18 cellular contexts compared by ENCODE assay signal in the genomic region with DNA sequence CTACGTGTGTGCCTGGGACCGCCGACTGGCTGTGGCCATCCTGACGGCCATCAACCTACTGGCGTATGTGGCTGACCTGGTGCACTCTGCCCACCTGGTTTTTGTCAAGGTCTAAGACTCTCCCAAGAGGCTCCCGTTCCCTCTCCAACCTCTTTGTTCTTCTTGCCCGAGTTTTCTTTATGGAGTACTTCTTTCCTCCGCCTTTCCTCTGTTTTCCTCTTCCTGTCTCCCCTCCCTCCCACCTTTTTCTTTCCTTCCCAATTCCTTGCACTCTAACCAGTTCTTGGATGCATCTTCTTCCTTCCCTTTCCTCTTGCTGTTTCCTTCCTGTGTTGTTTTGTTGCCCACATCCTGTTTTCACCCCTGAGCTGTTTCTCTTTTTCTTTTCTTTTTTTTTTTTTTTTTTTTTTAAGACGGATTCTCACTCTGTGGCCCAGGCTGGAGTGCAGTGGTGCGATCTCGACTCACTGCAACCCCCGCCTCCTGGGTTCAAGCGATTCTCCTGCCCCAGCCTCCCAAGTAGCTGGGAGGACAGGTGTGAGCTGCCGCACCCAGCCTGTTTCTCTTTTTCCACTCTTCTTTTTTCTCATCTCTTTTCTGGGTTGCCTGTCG. TPM values are rescaled to one million over a fixed set of nuclear protein-coding genes. Genes with fewer than 3 reads are reported as not detected.
DNase-seq lines count a peak whose midpoint lies in the region; ATAC-seq and TF ChIP-seq lines count a peak whose summit lies in the region.
"Had no signal": no experiment of that assay in that cellular context is flagged by ENCODE, and none has a peak within 500 bp of the region (broad histone marks: within the 10 kb centered on the region; RNA-seq: fewer than 3 reads in every experiment).

No MANE protein-coding gene starts in this region.

- H3K4me1 ChIP-seq in CD8-positive, alpha-beta memory T cell (ENCODE audit: insufficient read depth, low read length): peaks cover 69% of the 10 kb centered on the region
- H3K4me1 ChIP-seq in Karpas-422 (ENCODE audit: low read length) (no peaks in the 10 kb centered on the region), neural progenitor cell (peaks cover 4% of the 10 kb centered on the region), tibial nerve (peaks cover 0 to 56% (median 8%) of the 10 kb centered on the region in 4 donors)
- H3K4me1 ChIP-seq: HAP-1 had no signal

- peak in 1 of 5 donors; percentile 59 for DNase-seq in CD8-positive, alpha-beta memory T cell
- DNase-seq in Karpas-422 (peak; percentile 38), neural progenitor cell (ENCODE audit: low spot score) (no peak), EL (no peak), tibial nerve (ENCODE audit: low spot score in 2 of 2) (no peak), cortex of kidney (lab: John Stamatoyannopoulos, UW) (no peak)
- DNase-seq in activated naive CD8-positive, alpha-beta T cell treated with anti-CD3 and anti-CD28 coated beads, Interleukin-2, amount 50 U/mL, for 24 hours: no peak
- DNase-seq: activated CD4-positive, CD25-positive, alpha-beta regulatory T cell; activated gamma-delta T cell treated with Interleukin-2 at 50 U/mL for 16 hours; erythroblast; head of caudate nucleus; MM.1S; NCI-H2171 treated with DMSO at 0.1 percent for 48 hours; stimulated activated CD4-positive, alpha-beta T cell treated with anti-CD3 and anti-CD28 coated beads, Interleukin-4, amount 100 ng/mL, for 4 hours; stomach had no signal

- H3K36me3 ChIP-seq in CD8-positive, alpha-beta memory T cell (ENCODE audit: insufficient read depth, low read length): peaks cover 12% of the 10 kb centered on the region
- H3K36me3 ChIP-seq in Karpas-422 (ENCODE audit: insufficient read depth, low read length): no peaks in the 10 kb centered on the region
- no peaks in the 10 kb centered on the region for H3K36me3 ChIP-seq in neural progenitor cell
- H3K36me3 ChIP-seq in tibial nerve: peaks cover 0 to 47% (median 8%) of the 10 kb centered on the region in 3 donors

- H3K9ac ChIP-seq in Karpas-422 (ENCODE audit: low read length) (no peak overlapping the region), neural progenitor cell (no peak overlapping the region)

- H3K4me3 ChIP-seq in CD8-positive, alpha-beta memory T cell (ENCODE audit: low read length): no peak overlapping the region
- H3K4me3 ChIP-seq in Karpas-422 (ENCODE audit: low read length) (no peak overlapping the region), neural progenitor cell (no peak overlapping the region), tibial nerve (no peak overlapping the region)
- H3K4me3 ChIP-seq: HAP-1 had no signal

- peaks cover 0 to 4% (median 0%) of the 10 kb centered on the region in 5 donors for H3K9me3 Mint-ChIP-seq in CD8-positive, alpha-beta memory T cell
- no peaks in the 10 kb centered on the region for H3K9me3 Mint-ChIP-seq in activated naive CD8-positive, alpha-beta T cell treated with anti-CD3 and anti-CD28 coated beads, Interleukin-2, amount 50 U/mL, for 24 hours
- H3K9me3 Mint-ChIP-seq in neural progenitor cell: no peaks in the 10 kb centered on the region

- H3K9me3 ChIP-seq in CD8-positive, alpha-beta memory T cell (ENCODE audit: low read length): no peaks in the 10 kb centered on the region
- H3K9me3 ChIP-seq in Karpas-422 (ENCODE audit: low read length) (no peaks in the 10 kb centered on the region), neural progenitor cell (ENCODE audit: low read depth) (no peaks in the 10 kb centered on the region), tibial nerve (no peaks in the 10 kb centered on the region)
- H3K9me3 ChIP-seq: HAP-1, stomach had no signal

- TF ChIP-seq POLR2A in tibial nerve (IDR thresholded peaks at IDR 0.05): no peak

- H3K4me1 Mint-ChIP-seq in CD8-positive, alpha-beta memory T cell: peaks cover 70 to 78% (median 76%) of the 10 kb centered on the region in 3 donors
- H3K4me1 Mint-ChIP-seq in activated naive CD8-positive, alpha-beta T cell treated with anti-CD3 and anti-CD28 coated beads, Interleukin-2, amount 50 U/mL, for 24 hours: peaks cover 70% of the 10 kb centered on the region
- H3K4me1 Mint-ChIP-seq in neural progenitor cell: peaks cover 20% of the 10 kb centered on the region

- TF ChIP-seq CTCF in neural progenitor cell (IDR thresholded peaks at IDR 0.05) (no peak), tibial nerve (IDR thresholded peaks at IDR 0.05) (no peak)

- no peaks in the 10 kb centered on the region for H4K20me1 ChIP-seq in Karpas-422 (ENCODE audit: insufficient read depth, low read depth, low read length)
- peaks cover 24% of the 10 kb centered on the region for H4K20me1 ChIP-seq in neural progenitor cell (ENCODE audit: low read depth)

- H3F3A ChIP-seq in neural progenitor cell (ENCODE audit: low read depth): peaks cover 17% of the 10 kb centered on the region

- ATAC-seq in activated naive CD8-positive, alpha-beta T cell treated with anti-CD3 and anti-CD28 coated beads, Interleukin-2, amount 50 U/mL, for 24 hours: no peak
- ATAC-seq: sciatic nerve had no signal

- POLR2A ChIA-PET in CD8-positive, alpha-beta memory T cell (lab: Charles Lee): interaction anchor here (0.6 to 1.0 kb wide), 3 partner anchors 8 to 263 kb away, joined by 3 to 8 read pairs (median 3); a partner anchor contains a TSS

- no peak for TF ChIP-seq EP300 in tibial nerve (IDR thresholded peaks at IDR 0.05)

- no peak overlapping the region for H2AFZ ChIP-seq in Karpas-422 (ENCODE audit: low read length)
- H2AFZ ChIP-seq in neural progenitor cell (replicated peaks): no peak overlapping the region

- WGBS in tibial nerve, 2 donors: 82 to 84% methylated on average over 15 of the region's 15 CpGs

- peaks cover 19 to 52% (median 21%) of the 10 kb centered on the region in 3 donors for H3K36me3 Mint-ChIP-seq in CD8-positive, alpha-beta memory T cell
- peaks cover 35% of the 10 kb centered on the region for H3K36me3 Mint-ChIP-seq in activated naive CD8-positive, alpha-beta T cell treated with anti-CD3 and anti-CD28 coated beads, Interleukin-2, amount 50 U/mL, for 24 hours (ENCODE audit: low read depth)
- H3K36me3 Mint-ChIP-seq in neural progenitor cell: peaks cover 28% of the 10 kb centered on the region

- H3K27ac ChIP-seq in CD8-positive, alpha-beta memory T cell (ENCODE audit: low read depth, low read length): peak overlapping the region; percentile 24
- H3K27ac ChIP-seq in Karpas-422 (ENCODE audit: low read length): no peak overlapping the region
- H3K27ac ChIP-seq in neural progenitor cell: no peak overlapping the region
- no peak overlapping the region for H3K27ac ChIP-seq in tibial nerve

- H3K4me3 Mint-ChIP-seq in CD8-positive, alpha-beta memory T cell: peak overlapping the region; percentile 47 to 80 (median 69)
- H3K4me3 Mint-ChIP-seq in activated naive CD8-positive, alpha-beta T cell treated with anti-CD3 and anti-CD28 coated beads, Interleukin-2, amount 50 U/mL, for 24 hours: peak overlapping the region; percentile 7
- H3K4me3 Mint-ChIP-seq in neural progenitor cell: peak overlapping the region; percentile 43

- CTCF ChIA-PET in CD8-positive, alpha-beta memory T cell (lab: Charles Lee): interaction anchor here (0.7 to 1.3 kb wide), 2 partner anchors 7 to 8 kb away, joined by 3 read pairs; a partner anchor contains a TSS

- H3K9me2 ChIP-seq in Karpas-422 (replicated peaks; ENCODE audit: insufficient read depth, low read length): no peaks in the 10 kb centered on the region

- H3K79me2 ChIP-seq in Karpas-422 (ENCODE audit: low read length): no peaks in the 10 kb centered on the region
- H3K79me2 ChIP-seq in neural progenitor cell (ENCODE audit: low read depth): peaks cover 25% of the 10 kb centered on the region

- peaks cover 4 to 26% of the 10 kb centered on the region in 2 donors for H3K27me3 Mint-ChIP-seq in CD8-positive, alpha-beta memory T cell
- H3K27me3 Mint-ChIP-seq in activated naive CD8-positive, alpha-beta T cell treated with anti-CD3 and anti-CD28 coated beads, Interleukin-2, amount 50 U/mL, for 24 hours: no peaks in the 10 kb centered on the region
- peaks cover 11% of the 10 kb centered on the region for H3K27me3 Mint-ChIP-seq in neural progenitor cell (ENCODE audit: insufficient read depth, low read depth)

- peak overlapping the region in 7 of 8 donors; percentile 11 to 98 (median 88) for H3K27ac Mint-ChIP-seq in CD8-positive, alpha-beta memory T cell
- H3K27ac Mint-ChIP-seq in activated naive CD8-positive, alpha-beta T cell treated with anti-CD3 and anti-CD28 coated beads, Interleukin-2, amount 50 U/mL, for 24 hours: peak overlapping the region; percentile 74
- H3K27ac Mint-ChIP-seq in neural progenitor cell: peak overlapping the region; percentile 13

- H3K4me2 ChIP-seq in Karpas-422 (ENCODE audit: low read depth, low read length, poor library complexity, severe bottlenecking): no peak overlapping the region
- no peak overlapping the region for H3K4me2 ChIP-seq in neural progenitor cell

- peaks cover 8% of the 10 kb centered on the region for H3K27me3 ChIP-seq in CD8-positive, alpha-beta memory T cell (ENCODE audit: insufficient read depth, low read length, poor library complexity, severe bottlenecking)
- H3K27me3 ChIP-seq in Karpas-422 (ENCODE audit: low read length): no peaks in the 10 kb centered on the region
- H3K27me3 ChIP-seq in neural progenitor cell: no peaks in the 10 kb centered on the region
- H3K27me3 ChIP-seq in tibial nerve: peaks cover 0 to 10% of the 10 kb centered on the region in 2 donors

RNA-seq across cellular contexts. Expression of a gene that starts 6.8 kb away (rescaled TPM):
- 10 to 100 TPM; 44.2 to 47.8 TPM for total RNA-seq in CD8-positive, alpha-beta memory T cell
- polyA plus RNA-seq in CD8-positive, alpha-beta memory T cell: 77.8 TPM
- total RNA-seq in Karpas-422 (2014; rRNA removed; shearing (Covaris generic); ENCODE audit: low replicate concordance): not detected in 2 replicates
- total RNA-seq in neural progenitor cell (ENCODE audit: low replicate concordance) (11.5 and 25.6 TPM in 2 replicates), tibial nerve (10 to 100 TPM; 27.3 to 37.7 (median 31.9) TPM)

RNA-seq across cellular contexts. Expression of a gene that starts 7.5 kb away (rescaled TPM):
- not detected for total RNA-seq in CD8-positive, alpha-beta memory T cell
- polyA plus RNA-seq in CD8-positive, alpha-beta memory T cell: not detected
- not detected in 2 replicates for total RNA-seq in Karpas-422 (2014; rRNA removed; shearing (Covaris generic); ENCODE audit: low replicate concordance)
- total RNA-seq in neural progenitor cell (ENCODE audit: low replicate concordance) (0.51 and 3.3 TPM in 2 replicates), tibial nerve (not detected)
- total RNA-seq: sciatic nerve, stomach had no signal

RNA-seq across cellular contexts. Expression of a gene that starts 34.6 kb away (rescaled TPM):
- total RNA-seq in CD8-positive, alpha-beta memory T cell: not detected
- not detected for polyA plus RNA-seq in CD8-positive, alpha-beta memory T cell
- not detected in 2 replicates for total RNA-seq in Karpas-422 (2014; rRNA removed; shearing (Covaris generic); ENCODE audit: low replicate concordance)
- total RNA-seq in neural progenitor cell (ENCODE audit: low replicate concordance) (6.7 and 27.3 TPM in 2 replicates), tibial nerve (not detected)
- total RNA-seq: kidney epithelial cell, sciatic nerve, stomach had no signal

RNA-seq across cellular contexts. Expression of a gene that starts 50.4 kb away (rescaled TPM):
- total RNA-seq in CD8-positive, alpha-beta memory T cell: not detected
- polyA plus RNA-seq in CD8-positive, alpha-beta memory T cell: not detected
- total RNA-seq in Karpas-422 (2014; rRNA removed; shearing (Covaris generic); ENCODE audit: low replicate concordance): not detected in 2 replicates
- 0.19 TPM in 1 of 2 replicates, not detected in the other for total RNA-seq in neural progenitor cell (ENCODE audit: low replicate concordance)
- total RNA-seq in tibial nerve: 1 to 10 TPM in 2 of 4 donors, under 1 TPM in 2; 0.42 to 2.9 (median 1.2) TPM
- total RNA-seq: kidney epithelial cell had no signal

Comparison
In these comparisons a context has a peak if more than half of its experiments do, and no peak if none do; other contexts are left out.
1. H3K27ac Mint-ChIP-seq: peak in every context shown above with its lines; median percentile 88 in CD8-positive, alpha-beta memory T cell; 74 in activated naive CD8-positive, alpha-beta T cell treated with anti-CD3 and anti-CD28 coated beads, Interleukin-2, amount 50 U/mL, for 24 hours; 13 in neural progenitor cell.
2. H3K4me3 Mint-ChIP-seq: peak in every context shown above with its lines; median percentile 69 in CD8-positive, alpha-beta memory T cell; 43 in neural progenitor cell; 7 in activated naive CD8-positive, alpha-beta T cell treated with anti-CD3 and anti-CD28 coated beads, Interleukin-2, amount 50 U/mL, for 24 hours.
3. RNA of a gene that starts 6.8 kb away (total RNA-seq): 44.2 to 47.8 TPM in CD8-positive, alpha-beta memory T cell, 27.3 to 37.7 TPM in tibial nerve and 11.5 to 25.6 TPM in neural progenitor cell; not detected in Karpas-422; every median in the first group is over 10 times any median in the second.